16 cellular contexts compared by ENCODE assay signal in the genomic region with DNA sequence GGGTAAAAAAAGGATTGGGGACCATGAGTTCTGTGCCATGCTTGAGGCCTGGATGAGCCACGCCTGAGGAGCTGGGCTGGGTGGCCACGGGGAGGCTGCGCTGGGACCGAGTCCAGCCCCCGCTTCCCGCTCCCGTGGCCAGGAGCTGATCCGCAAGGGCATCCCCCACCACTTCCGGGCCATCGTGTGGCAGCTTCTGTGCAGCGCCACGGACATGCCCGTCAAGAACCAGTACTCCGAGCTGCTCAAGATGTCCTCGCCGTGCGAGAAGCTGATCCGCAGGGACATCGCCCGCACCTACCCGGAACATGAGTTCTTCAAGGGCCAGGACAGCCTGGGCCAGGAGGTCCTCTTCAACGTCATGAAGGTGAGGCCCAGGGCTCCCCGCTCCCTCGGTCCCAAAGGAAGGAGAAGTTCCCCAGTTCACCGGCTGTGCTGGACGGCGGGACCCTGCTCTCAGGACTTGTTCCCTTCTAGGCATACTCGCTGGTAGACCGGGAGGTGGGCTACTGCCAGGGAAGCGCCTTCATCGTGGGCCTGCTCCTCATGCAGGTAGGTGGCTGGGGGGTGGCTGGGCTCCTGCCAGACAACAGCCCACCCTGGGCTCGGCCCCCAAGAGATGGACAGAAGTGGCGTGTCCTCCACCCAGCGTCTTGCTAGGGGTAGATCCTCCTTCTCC.
"Had no signal": no experiment of that assay in that cellular context is flagged by ENCODE, and none has a peak within 500 bp of the region (broad histone marks: within the 10 kb centered on the region; RNA-seq: fewer than 3 reads in every experiment).

No MANE protein-coding gene starts in this region.

- DNase-seq: activated CD4-positive, alpha-beta T cell treated with anti-CD3 and anti-CD28 coated beads for 48 hours; activated CD8-positive, alpha-beta memory T cell treated with anti-CD3 and anti-CD28 coated beads, Interleukin-2, amount 50 U/mL, for 48 hours; activated gamma-delta T cell treated with Interleukin-2 at 50 U/mL for 16 hours; activated naive CD8-positive, alpha-beta T cell treated with anti-CD3 and anti-CD28 coated beads for 36 hours; activated T-cell treated with anti-CD3 and anti-CD28 coated beads, Interleukin-2, amount 50 U/mL, for 72 hours; effector memory CD8-positive, alpha-beta T cell; foreskin keratinocyte; glutamatergic neuron; nephron progenitor cell; stimulated activated CD4-positive, alpha-beta T cell treated with anti-CD3 and anti-CD28 coated beads, Interleukin-12 subunit alpha, Interleukin-12 subunit beta, amount 100 ng/mL, for 4 hours; stimulated activated CD4-positive, alpha-beta T cell treated with anti-CD3 and anti-CD28 coated beads, Interleukin-2, amount 100 ng/mL, for 48 hours; T-helper 2 cell had no signal

- H3K36me3 ChIP-seq: pancreas had no signal

- H3K27me3 ChIP-seq: foreskin keratinocyte, pancreas, tibial nerve had no signal

- H3K9me3 ChIP-seq: pancreas, tibial nerve had no signal

- H3K4me1 ChIP-seq: foreskin keratinocyte had no signal

- ATAC-seq: activated T-cell treated with anti-CD3 and anti-CD28 coated beads, Interleukin-2, amount 50 U/mL, for 72 hours; effector memory CD8-positive, alpha-beta T cell; foreskin keratinocyte; pancreas; stimulated activated memory B cell treated with anti-CD40 and anti-IgM and Interleukin-4, amounts not matched to agents 10 μg/mL and 1 μg/mL and 100 μg/mL, for 72 hours; WTC11 had no signal

- H3K4me3 ChIP-seq: pancreas, tibial nerve had no signal

- H3K27ac ChIP-seq: foreskin keratinocyte, pancreas, tibial nerve had no signal
